Comparison of ENCODE assay signal across 8 cellular contexts in genomic region chr19:41934849-41935374, GRCh38. TPM values are rescaled to one million over a fixed set of nuclear protein-coding genes. Genes with fewer than 3 reads are reported as not detected.
DNase-seq lines count a peak whose midpoint lies in the region; ATAC-seq and TF ChIP-seq lines count a peak whose summit lies in the region.

No MANE protein-coding gene starts in this region.

- H3K4me1 ChIP-seq in mesenchymal stem cell (ENCODE audit: control insufficient read depth, insufficient read depth, low read depth, low read length) = peaks cover 3% of the 10 kb centered on the region

- DNase-seq in AML-193 (lab: John Stamatoyannopoulos, UW) (peak; percentile 15 to 51), NCI-H69 (lab: John Stamatoyannopoulos, UW) (peak; percentile 80), dorsolateral prefrontal cortex (peak in 8 of 10 donors; percentile 36 to 71 (median 50)), mesenchymal stem cell (peak; percentile 69)
- peak; percentile 85 to 88 for DNase-seq in activated CD4-positive, alpha-beta T cell treated with anti-CD3 and anti-CD28 coated beads, Interleukin-2, amount 50 U/mL, for 48 hours
- DNase-seq in stimulated activated CD8-positive, alpha-beta memory T cell treated with anti-CD3 and anti-CD28 coated beads, Interleukin-7, amount 100 ng/mL, for 1 hour (ENCODE audit: low read depth in 2 of 2) = peak; percentile 55 to 61

- no peak overlapping the region for H3K27ac ChIP-seq in dorsolateral prefrontal cortex
- H3K27ac ChIP-seq in mesenchymal stem cell (ENCODE audit: low read length, poor library complexity, severe bottlenecking) = no peak overlapping the region

- no peak overlapping the region for H3K23ac ChIP-seq in mesenchymal stem cell (ENCODE audit: low read length in 2 of 2)

- intact Hi-C loops in dorsolateral prefrontal cortex (cut with DNase I) = loop anchor here in 1 of 2 donors (5.0 kb wide), 3 partner anchors 43 to 73 kb away; partner anchors contain the start of gene RPS19

- H3K4me3 ChIP-seq in dorsolateral prefrontal cortex (no peak overlapping the region), mesenchymal stem cell (ENCODE audit: insufficient read depth in 1 of 2, low read depth in 1 of 2, low read length in 2 of 2) (no peak overlapping the region)

- no peak overlapping the region for H3K14ac ChIP-seq in mesenchymal stem cell (ENCODE audit: low read length in 2 of 2)

- no peak overlapping the region for H2AFZ ChIP-seq in mesenchymal stem cell (ENCODE audit: low read depth, low read length)

- H3K9me3 ChIP-seq in mesenchymal stem cell (ENCODE audit: control insufficient read depth, low read length) = no peaks in the 10 kb centered on the region

- H3K27me3 ChIP-seq in dorsolateral prefrontal cortex = peaks cover 0 to 59% (median 36%) of the 10 kb centered on the region in 45 donors
- peaks cover 64 to 70% of the 10 kb centered on the region in 2 experiments for H3K27me3 ChIP-seq in mesenchymal stem cell (ENCODE audit: control insufficient read depth in 1 of 2, insufficient read depth in 1 of 2, low read length in 2 of 2)

- H3K9ac ChIP-seq in mesenchymal stem cell (ENCODE audit: low read length) = no peak overlapping the region

- peak; percentile 47 to 86 (median 74) for TF ChIP-seq CTCF in dorsolateral prefrontal cortex (IDR thresholded peaks at IDR 0.05 in 54 of 56, conservative IDR thresholded peaks at IDR 0.05 in 2 of 56; ENCODE audit: low read depth in 1 of 56, partially characterized antibody in 56 of 56)

- no peak overlapping the region for H2AK5ac ChIP-seq in mesenchymal stem cell (ENCODE audit: low read length, severe bottlenecking)

- H4K8ac ChIP-seq in mesenchymal stem cell (ENCODE audit: low read length) = no peak overlapping the region

- no peak overlapping the region for H2BK12ac ChIP-seq in mesenchymal stem cell (ENCODE audit: low read length in 2 of 2)

- H3K4me2 ChIP-seq in mesenchymal stem cell (ENCODE audit: low read length, poor library complexity, severe bottlenecking) = no peak overlapping the region

- H4K91ac ChIP-seq in mesenchymal stem cell (ENCODE audit: low read length) = no peak overlapping the region

- ATAC-seq in GM21447 (IDR thresholded peaks at IDR 0.05; ENCODE audit: unreplicated experiment) (peak; percentile 65), HG02840 (IDR thresholded peaks at IDR 0.05; ENCODE audit: low FRiP score, unreplicated experiment) (no peak)

- no peak overlapping the region for H2BK15ac ChIP-seq in mesenchymal stem cell (ENCODE audit: low read depth, poor library complexity, severe bottlenecking)

- H2BK5ac ChIP-seq in mesenchymal stem cell (ENCODE audit: low read depth, low read length, poor library complexity, severe bottlenecking) = no peak overlapping the region

- 38% methylated on average over 6 of the region's 7 CpGs for WGBS in mesenchymal stem cell

- H2BK120ac ChIP-seq in mesenchymal stem cell (ENCODE audit: low read depth, low read length) = no peak overlapping the region

- H3K4ac ChIP-seq in mesenchymal stem cell (ENCODE audit: low read depth in 1 of 2, low read length in 2 of 2) = no peak overlapping the region

- H3K79me1 ChIP-seq in mesenchymal stem cell (replicated peaks; ENCODE audit: low read length, poor library complexity, severe bottlenecking) = no peaks in the 10 kb centered on the region

- H3K36me3 ChIP-seq in mesenchymal stem cell (ENCODE audit: control insufficient read depth in 1 of 2, insufficient read depth in 2 of 2, low read depth in 1 of 2, low read length in 2 of 2) = no peaks in the 10 kb centered on the region

- no peak overlapping the region for H3K18ac ChIP-seq in mesenchymal stem cell (ENCODE audit: low read depth in 1 of 2, low read length in 2 of 2)

RNA-seq across cellular contexts. Expression of gene ERFL, which starts 6.7 kb away (rescaled TPM):
- 1 to 10 TPM in 51 of 120 experiments, under 1 TPM in 67, not detected in 2; 0.22 to 3.2 (median 0.95) TPM for total RNA-seq in dorsolateral prefrontal cortex
- 0.06 TPM for polyA plus RNA-seq in mesenchymal stem cell (2013, experiment 1 of 2)
- 0.05 TPM for polyA plus RNA-seq in mesenchymal stem cell (2013, experiment 2 of 2)

RNA-seq across cellular contexts. Expression of gene RABAC1, which starts 24.2 kb away (rescaled TPM):
- 100 to 1,000 TPM; 113 to 188 (median 144) TPM for total RNA-seq in dorsolateral prefrontal cortex
- polyA plus RNA-seq in mesenchymal stem cell (2013, experiment 1 of 2) = 292 TPM
- 293 TPM for polyA plus RNA-seq in mesenchymal stem cell (2013, experiment 2 of 2)

RNA-seq across cellular contexts. Expression of gene ARHGEF1, which starts 51.9 kb away (rescaled TPM):
- 100 to 1,000 TPM in 10 of 120 experiments, 10 to 100 TPM in 110; 36.8 to 145 (median 73.8) TPM for total RNA-seq in dorsolateral prefrontal cortex
- polyA plus RNA-seq in mesenchymal stem cell (2013, experiment 1 of 2) = 69.1 TPM
- 65.8 TPM for polyA plus RNA-seq in mesenchymal stem cell (2013, experiment 2 of 2)

RNA-seq across cellular contexts. Expression of gene CD79A, which starts 57.8 kb away (rescaled TPM):
- under 1 TPM in 10 of 120 experiments, not detected in 110; 0.28 to 0.98 (median 0.50) TPM for total RNA-seq in dorsolateral prefrontal cortex
- polyA plus RNA-seq in mesenchymal stem cell (2013, experiment 1 of 2) = 0.28 TPM
- 0.32 TPM for polyA plus RNA-seq in mesenchymal stem cell (2013, experiment 2 of 2)

RNA-seq across cellular contexts. Expression of gene ATP1A3, which starts 59.1 kb away (rescaled TPM):
- 100 to 1,000 TPM; 156 to 918 (median 662) TPM for total RNA-seq in dorsolateral prefrontal cortex
- polyA plus RNA-seq in mesenchymal stem cell (2013, experiment 1 of 2) = 0.08 TPM
- 0.11 TPM for polyA plus RNA-seq in mesenchymal stem cell (2013, experiment 2 of 2)

Comparison
In these comparisons a context has a peak if more than half of its experiments do, and no peak if none do; other contexts are left out.
1. DNase-seq: peak in every context shown above with its lines; median percentile 86 in activated CD4-positive, alpha-beta T cell treated with anti-CD3 and anti-CD28 coated beads, Interleukin-2, amount 50 U/mL, for 48 hours; 80 in NCI-H69; 69 in mesenchymal stem cell; 58 in stimulated activated CD8-positive, alpha-beta memory T cell treated with anti-CD3 and anti-CD28 coated beads, Interleukin-7, amount 100 ng/mL, for 1 hour; 50 in dorsolateral prefrontal cortex; 33 in AML-193.